Comparison of ENCODE assay signal across 1 cellular context in the genomic region with DNA sequence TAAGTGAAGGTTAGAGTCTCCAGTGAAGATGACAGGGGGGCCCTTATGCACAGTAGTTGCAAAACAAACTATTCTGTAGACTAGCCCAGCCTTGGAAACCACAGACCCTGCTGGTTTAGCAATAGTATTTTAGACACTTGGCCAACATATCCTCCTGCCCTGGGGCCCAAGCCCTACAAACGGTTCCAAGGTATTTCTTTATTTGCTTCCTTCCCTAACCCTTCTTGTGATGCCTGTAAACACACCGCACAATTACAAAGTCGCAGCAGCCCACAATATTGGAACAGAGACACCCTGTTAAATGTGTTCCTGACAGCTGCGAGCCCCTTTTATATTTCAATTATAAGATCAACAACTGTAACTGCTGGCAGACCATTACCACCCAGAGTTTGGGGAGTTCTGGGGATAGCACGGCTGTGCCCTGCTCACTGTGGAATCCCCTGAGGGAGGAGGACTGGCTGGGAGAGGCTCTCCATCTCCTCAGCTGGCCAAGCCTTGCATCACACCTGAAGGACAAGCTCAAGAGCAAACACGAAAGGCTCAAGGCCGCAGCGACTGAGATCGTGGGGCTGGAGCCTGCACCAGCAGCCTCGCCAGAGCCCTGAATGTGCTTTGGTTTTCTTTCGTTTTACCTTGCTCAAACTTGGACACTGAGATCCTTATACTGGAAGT.
TF ChIP-seq lines count a peak whose summit lies in the region.

No MANE protein-coding gene starts in this region.

TF ChIP-seq in K562, 482 proteins besides CTCF, POLR2A, EP300 and RAD21 (continued from another document):
- TF ChIP-seq, protein P1, sequence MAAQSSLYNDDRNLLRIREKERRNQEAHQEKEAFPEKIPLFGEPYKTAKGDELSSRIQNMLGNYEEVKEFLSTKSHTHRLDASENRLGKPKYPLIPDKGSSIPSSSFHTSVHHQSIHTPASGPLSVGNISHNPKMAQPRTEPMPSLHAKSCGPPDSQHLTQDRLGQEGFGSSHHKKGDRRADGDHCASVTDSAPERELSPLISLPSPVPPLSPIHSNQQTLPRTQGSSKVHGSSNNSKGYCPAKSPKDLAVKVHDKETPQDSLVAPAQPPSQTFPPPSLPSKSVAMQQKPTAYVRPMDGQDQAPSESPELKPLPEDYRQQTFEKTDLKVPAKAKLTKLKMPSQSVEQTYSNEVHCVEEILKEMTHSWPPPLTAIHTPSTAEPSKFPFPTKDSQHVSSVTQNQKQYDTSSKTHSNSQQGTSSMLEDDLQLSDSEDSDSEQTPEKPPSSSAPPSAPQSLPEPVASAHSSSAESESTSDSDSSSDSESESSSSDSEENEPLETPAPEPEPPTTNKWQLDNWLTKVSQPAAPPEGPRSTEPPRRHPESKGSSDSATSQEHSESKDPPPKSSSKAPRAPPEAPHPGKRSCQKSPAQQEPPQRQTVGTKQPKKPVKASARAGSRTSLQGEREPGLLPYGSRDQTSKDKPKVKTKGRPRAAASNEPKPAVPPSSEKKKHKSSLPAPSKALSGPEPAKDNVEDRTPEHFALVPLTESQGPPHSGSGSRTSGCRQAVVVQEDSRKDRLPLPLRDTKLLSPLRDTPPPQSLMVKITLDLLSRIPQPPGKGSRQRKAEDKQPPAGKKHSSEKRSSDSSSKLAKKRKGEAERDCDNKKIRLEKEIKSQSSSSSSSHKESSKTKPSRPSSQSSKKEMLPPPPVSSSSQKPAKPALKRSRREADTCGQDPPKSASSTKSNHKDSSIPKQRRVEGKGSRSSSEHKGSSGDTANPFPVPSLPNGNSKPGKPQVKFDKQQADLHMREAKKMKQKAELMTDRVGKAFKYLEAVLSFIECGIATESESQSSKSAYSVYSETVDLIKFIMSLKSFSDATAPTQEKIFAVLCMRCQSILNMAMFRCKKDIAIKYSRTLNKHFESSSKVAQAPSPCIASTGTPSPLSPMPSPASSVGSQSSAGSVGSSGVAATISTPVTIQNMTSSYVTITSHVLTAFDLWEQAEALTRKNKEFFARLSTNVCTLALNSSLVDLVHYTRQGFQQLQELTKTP (IDR thresholded peaks at IDR 0.05; ENCODE audit: low read depth in 1 of 2, partially characterized antibody in 2 of 2): no peak
